Comparison of ENCODE assay signal across 8 cellular contexts in genomic region chr4:165874799-165875371, GRCh38. TPM values are rescaled to one million over a fixed set of nuclear protein-coding genes. Genes with fewer than 3 reads are reported as not detected.
DNase-seq lines count a peak whose midpoint lies in the region; ATAC-seq and TF ChIP-seq lines count a peak whose summit lies in the region.
"Had no signal": no experiment of that assay in that cellular context is flagged by ENCODE, and none has a peak within 500 bp of the region (broad histone marks: within the 10 kb centered on the region; RNA-seq: fewer than 3 reads in every experiment).

No MANE protein-coding gene starts in this region.

- peaks cover 9% of the 10 kb centered on the region; the same call in 1 of the 2 replicates for H3K4me1 ChIP-seq in HUES64 (ENCODE audit: insufficient read depth, low read length)
- peaks cover 21 to 32% (median 28%) of the 10 kb centered on the region in 4 donors for H3K4me1 ChIP-seq in stomach

- no peaks in the 10 kb centered on the region for H3K9me3 ChIP-seq in HUES64 (ENCODE audit: insufficient read depth, low read depth, low read length)
- H3K9me3 ChIP-seq in stomach: no peaks in the 10 kb centered on the region

- no peak for TF ChIP-seq EP300 in stomach (IDR thresholded peaks at IDR 0.05)

- TF ChIP-seq POLR2A in stomach (IDR thresholded peaks at IDR 0.05): no peak

- TF ChIP-seq CTCF in kidney epithelial cell (IDR thresholded peaks at IDR 0.05; ENCODE audit: insufficient read depth, low read length, poor library complexity, severe bottlenecking) (no peak), stomach (IDR thresholded peaks at IDR 0.05) (no peak)

- intact Hi-C loops in stomach (cut with DNase I; ENCODE audit: low total_unique reads): no loop called here

- H3K9ac ChIP-seq in HUES64 (ENCODE audit: low read depth, low read length): no peak overlapping the region

- peaks cover 70% of the 10 kb centered on the region for H3K27me3 ChIP-seq in HUES64 (ENCODE audit: insufficient read depth, low read length)
- H3K27me3 ChIP-seq in kidney epithelial cell (ENCODE audit: control insufficient read depth, insufficient read depth, low read length): no peaks in the 10 kb centered on the region
- H3K27me3 ChIP-seq in stomach: peaks cover 0 to 58% (median 29%) of the 10 kb centered on the region in 3 donors

- DNase-seq in cerebellar cortex (ENCODE audit: low spot score): peak; percentile 69
- peak; percentile 37 for DNase-seq in kidney epithelial cell (ENCODE audit: low read depth)
- DNase-seq in stomach: no peak
- no peak for DNase-seq in effector CD4-positive, alpha-beta T cell

- H3K4me3 ChIP-seq in HUES64 (ENCODE audit: low read length) (peak overlapping the region; percentile 67), kidney epithelial cell (ENCODE audit: low read depth, low read length) (peak overlapping the region; percentile 75), stomach (peak overlapping the region; percentile 51 to 61 (median 54))

- WGBS in HUES64: 3% methylated on average over 35 of the region's 37 CpGs
- WGBS in stomach, 5 donors: 3 to 14% (median 7%) methylated on average over 21 to 37 of the region's 37 CpGs

- H3K27ac ChIP-seq in HUES64 (ENCODE audit: low read depth, low read length) (no peak overlapping the region), stomach (peak overlapping the region in 3 of 5 donors; percentile 1 to 67 (median 8))

- ATAC-seq in GM18907 (IDR thresholded peaks at IDR 0.05; ENCODE audit: unreplicated experiment) (no peak), GM19324 (IDR thresholded peaks at IDR 0.05; ENCODE audit: low FRiP score, unreplicated experiment) (no peak)

- no peaks in the 10 kb centered on the region for H3K36me3 ChIP-seq in HUES64 (ENCODE audit: insufficient read depth, low read length)
- H3K36me3 ChIP-seq in kidney epithelial cell (ENCODE audit: control insufficient read depth, insufficient read depth, low read length): no peaks in the 10 kb centered on the region
- no peaks in the 10 kb centered on the region for H3K36me3 ChIP-seq in stomach

RNA-seq across cellular contexts. Expression of gene TLL1, which starts 1.8 kb away (rescaled TPM):
- 0.40 TPM for polyA plus RNA-seq in HUES64 (2013, experiment 1 of 2)
- polyA plus RNA-seq in HUES64 (2013, experiment 2 of 2): 0.44 TPM
- total RNA-seq in kidney epithelial cell (2.9 and 7.9 TPM in 2 replicates), stomach (10 to 100 TPM in 1 of 5 donors, 1 to 10 TPM in 2, under 1 TPM in 1, not detected in 1; under 0.01 to 27.5 (median 3.3) TPM)
- polyA plus RNA-seq in stomach: under 1 TPM; 0.12 to 0.28 (median 0.15) TPM
- total RNA-seq: myocyte had no signal

Comparison
In these comparisons a context has a peak if more than half of its experiments do, and no peak if none do; other contexts are left out.
1. DNase-seq: peak in cerebellar cortex (single experiment) and kidney epithelial cell (single experiment); none in stomach (single experiment) and effector CD4-positive, alpha-beta T cell (single experiment).
2. Peak in every context shown above with its lines, with median percentiles within 50 percentile points of each other: H3K4me3 ChIP-seq.